In genomic region chr11:61281581-61282250, GRCh38 we compare ENCODE assay signal across 8 cellular contexts. TPM values are rescaled to one million over a fixed set of nuclear protein-coding genes. Genes with fewer than 3 reads are reported as not detected.
DNase-seq lines count a peak whose midpoint lies in the region; ATAC-seq, FAIRE-seq and TF ChIP-seq lines count a peak whose summit lies in the region.

No MANE protein-coding gene starts in this region.

- no peaks in the 10 kb centered on the region for H3K79me2 ChIP-seq in OCI-LY7 (ENCODE audit: insufficient read depth, low read depth, low read length)

- ATAC-seq in omental fat pad (ENCODE audit: low FRiP score) = peak; percentile 78
- ATAC-seq in HG03039 (IDR thresholded peaks at IDR 0.05; ENCODE audit: unreplicated experiment) = no peak
- no peak for ATAC-seq in HG02840 (IDR thresholded peaks at IDR 0.05; ENCODE audit: low FRiP score, unreplicated experiment)
- ATAC-seq in HG02852 (IDR thresholded peaks at IDR 0.05; ENCODE audit: unreplicated experiment) = no peak

- POLR2A ChIA-PET in OCI-LY7 (lab: Charles Lee) = no interaction called here

- H3K4me3 ChIP-seq in GM06990 (replicated peaks; ENCODE audit: low read depth, low read length) = no peak overlapping the region
- H3K4me3 ChIP-seq in OCI-LY7 (ENCODE audit: low read depth, low read length, poor library complexity, severe bottlenecking) = no peak overlapping the region

- TF ChIP-seq CTCF in GM06990 (IDR thresholded peaks at IDR 0.05; ENCODE audit: insufficient read depth, low read length, poor library complexity, severe bottlenecking) (no peak), OCI-LY7 (conservative IDR thresholded peaks at IDR 0.05; ENCODE audit: low read length) (no peak), omental fat pad (IDR thresholded peaks at IDR 0.05) (no peak)

- no peak for FAIRE-seq in HTR-8/SVneo (lab: Jason Lieb, UNC)

- no peaks in the 10 kb centered on the region for H3K9me3 ChIP-seq in OCI-LY7 (ENCODE audit: low read length)

- no peaks in the 10 kb centered on the region for H3K9me2 ChIP-seq in OCI-LY7 (ENCODE audit: insufficient read depth, low read length)

- DNase-seq in GM06990 (ENCODE audit: extremely low read depth, insufficient read length) (peak; percentile 56), OCI-LY7 (ENCODE audit: low spot score) (peak; percentile 39), dermis blood vessel endothelial cell (peak; percentile 77), omental fat pad (ENCODE audit: low spot score) (no peak), HTR-8/SVneo (ENCODE audit: insufficient read length, low spot score) (no peak)

- no peaks in the 10 kb centered on the region for H3K4me1 ChIP-seq in OCI-LY7 (ENCODE audit: insufficient read depth, low read length, poor library complexity, severe bottlenecking)

- CTCF ChIA-PET in OCI-LY7 (lab: Charles Lee; ENCODE audit: unreplicated experiment) = interaction anchor here (0.5 to 0.6 kb wide), 2 partner anchors 45 to 281 kb away, joined by 4 to 17 read pairs; no protein-coding TSS in a partner anchor

- H3K4me2 ChIP-seq in OCI-LY7 (ENCODE audit: low read length) = no peak overlapping the region

- intact Hi-C loops in OCI-LY7 (cut with micrococcal nuclease; ENCODE audit: unreplicated experiment) = no loop called here

- H4K20me1 ChIP-seq in OCI-LY7 (ENCODE audit: insufficient read depth, low read length) = no peaks in the 10 kb centered on the region

- no TSS peak for BruUV-seq in OCI-LY7 (replicated peaks; lab: Mats Ljungman, UMichigan)

- no peak overlapping the region for H3K27ac ChIP-seq in OCI-LY7 (ENCODE audit: low read depth, low read length, poor library complexity, severe bottlenecking)

- H2AFZ ChIP-seq in OCI-LY7 (ENCODE audit: low read length) = no peak overlapping the region

- H3K27me3 ChIP-seq in GM06990 (replicated peaks; ENCODE audit: control insufficient read depth, insufficient read depth, low read length) = no peaks in the 10 kb centered on the region

- H3K36me3 ChIP-seq in GM06990 (ENCODE audit: control insufficient read depth, insufficient read depth, low read length) = peaks cover 6% of the 10 kb centered on the region
- no peaks in the 10 kb centered on the region for H3K36me3 ChIP-seq in OCI-LY7 (ENCODE audit: insufficient read depth, low read length)

RNA-seq across cellular contexts. Expression of gene VWCE, which starts 13.4 kb away (rescaled TPM):
- 0.51 and 0.79 TPM in 2 replicates for total RNA-seq in OCI-LY7 (2014; rRNA removed; shearing (Covaris generic))
- total RNA-seq in OCI-LY7 (2022) (4.1 and 5.5 TPM in 2 replicates), dermis blood vessel endothelial cell (6.8 and 8.8 TPM in 2 replicates), omental fat pad (1 to 10 TPM in 3 of 4 donors, under 1 TPM in 1; 0.94 to 6.9 (median 4.6) TPM)

RNA-seq across cellular contexts. Expression of gene PGA5, which starts 40.7 kb away (rescaled TPM):
- total RNA-seq in OCI-LY7 (2014; rRNA removed; shearing (Covaris generic)) = not detected in 2 replicates
- total RNA-seq in OCI-LY7 (2022) (not detected in 2 replicates), dermis blood vessel endothelial cell (not detected in 2 replicates), omental fat pad (1 to 10 TPM in 3 of 4 donors, not detected in 1; 2.0 to 5.0 (median 4.3) TPM)

RNA-seq across cellular contexts. Expression of gene DDB1, which starts 51.2 kb away (rescaled TPM):
- total RNA-seq in OCI-LY7 (2014; rRNA removed; shearing (Covaris generic)) = 194 and 218 TPM in 2 replicates
- total RNA-seq in OCI-LY7 (2022) (211 and 225 TPM in 2 replicates), dermis blood vessel endothelial cell (328 and 389 TPM in 2 replicates), omental fat pad (100 to 1,000 TPM; 127 to 182 (median 155) TPM)

RNA-seq across cellular contexts. Expression of gene TKFC, which starts 51.3 kb away (rescaled TPM):
- total RNA-seq in OCI-LY7 (2014; rRNA removed; shearing (Covaris generic)) = 75.3 and 77.8 TPM in 2 replicates
- total RNA-seq in OCI-LY7 (2022) = 166 and 169 TPM in 2 replicates
- total RNA-seq in dermis blood vessel endothelial cell = 27.2 and 33.9 TPM in 2 replicates
- total RNA-seq in omental fat pad = 10 to 100 TPM; 16.0 to 24.5 (median 20.0) TPM

RNA-seq across cellular contexts. Expression of gene PGA4, which starts 59.6 kb away (rescaled TPM):
- not detected in 2 replicates for total RNA-seq in OCI-LY7 (2014; rRNA removed; shearing (Covaris generic))
- total RNA-seq in OCI-LY7 (2022) (not detected in 2 replicates), dermis blood vessel endothelial cell (not detected in 2 replicates), omental fat pad (10 to 100 TPM in 2 of 4 donors, 1 to 10 TPM in 2; 2.9 to 94.5 (median 13.5) TPM)

Comparison
In these comparisons a context has a peak if more than half of its experiments do, and no peak if none do; other contexts are left out.
1. DNase-seq: peak in GM06990 (single experiment), OCI-LY7 (single experiment) and dermis blood vessel endothelial cell (single experiment); none in omental fat pad (single experiment) and HTR-8/SVneo (single experiment).